ENCODE assay signal across 1 cellular context in the genomic region with DNA sequence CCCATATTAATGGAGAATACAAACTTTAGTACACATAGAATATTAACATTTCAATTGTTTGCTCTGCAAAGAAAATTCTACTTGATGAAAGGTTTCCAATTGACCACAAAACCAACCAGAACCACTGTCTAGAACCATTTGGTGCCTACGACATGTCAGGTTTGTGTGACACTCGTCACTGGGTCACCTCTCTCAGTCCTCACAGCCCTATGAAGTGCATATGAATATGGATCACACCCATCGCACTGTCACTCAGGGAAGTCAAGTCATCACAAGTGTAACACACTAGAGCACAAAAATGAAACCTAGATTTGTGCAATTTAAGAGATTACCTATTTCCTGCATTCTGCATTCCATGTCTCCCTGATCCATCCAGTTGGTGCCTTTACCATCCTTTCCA.
TF ChIP-seq lines count a peak whose summit lies in the region.

No MANE protein-coding gene starts in this region.

TF ChIP-seq in GM12878, 131 proteins besides CTCF, POLR2A, EP300 and RAD21:
- no peak for TF ChIP-seq IKZF1 (conservative IDR thresholded peaks at IDR 0.05)
- peak; percentile 80 for TF ChIP-seq PKNOX1 (IDR thresholded peaks at IDR 0.05)
- TF ChIP-seq NR2C2 (IDR thresholded peaks at IDR 0.05; ENCODE audit: borderline replicate concordance, control insufficient read depth, insufficient read length, low read depth) = no peak
